Comparison of ENCODE assay signal across 31 cellular contexts in genomic region chr11:43957571-43957970, GRCh38. TPM values are rescaled to one million over a fixed set of nuclear protein-coding genes. Genes with fewer than 3 reads are reported as not detected.
"Had no signal": no experiment of that assay in that cellular context is flagged by ENCODE, and none has a peak within 500 bp of the region (broad histone marks: within the 10 kb centered on the region; RNA-seq: fewer than 3 reads in every experiment).

No MANE protein-coding gene starts in this region.

- H3K27me3 ChIP-seq: neural progenitor cell, testis, thyroid gland, transverse colon, upper lobe of left lung, vagina had no signal

- H3K4me2 ChIP-seq: neural progenitor cell had no signal

- DNase-seq: hypothalamus; immature natural killer cell; kidney; left colon; left ventricle myocardium inferior; mesendoderm; naive B cell; natural killer cell; nephron progenitor cell; occipital lobe; psoas muscle; stimulated activated CD4-positive, alpha-beta T cell treated with anti-CD3 and anti-CD28 coated beads, Interleukin-12 subunit alpha, Interleukin-12 subunit beta, amount 100 ng/mL, for 4 hours; stimulated activated CD4-positive, alpha-beta T cell treated with anti-CD3 and anti-CD28 coated beads, Interleukin-15, amount 100 ng/mL, for 24 hours; stimulated activated CD4-positive, alpha-beta T cell treated with anti-CD3 and anti-CD28 coated beads, Interleukin-2, amount 100 ng/mL, for 24 hours; stimulated activated CD4-positive, alpha-beta T cell treated with anti-CD3 and anti-CD28 coated beads, Interleukin-4, amount 100 ng/mL, for 1 hour; stimulated activated naive B cell treated with anti-CD40 and anti-IgM and Interleukin-4, amounts not matched to agents 10 μg/mL and 1 μg/mL and 100 μg/mL, for 72 hours; stimulated activated naive CD8-positive, alpha-beta T cell treated with anti-CD3 and anti-CD28 coated beads, Interleukin-15, Interleukin-2, amounts not matched to agents 100 U/mL and 50 U/mL, for 24 hours; stomach; testis; thyroid gland; transverse colon; upper lobe of left lung had no signal

- H3K4me3 ChIP-seq: left ventricle myocardium inferior, lung, neural progenitor cell, psoas muscle, skin epidermis, stomach, testis, thyroid gland, transverse colon, upper lobe of left lung, vagina had no signal

- H3K9ac ChIP-seq: neural progenitor cell, parathyroid adenoma had no signal

- H3K27ac ChIP-seq: left ventricle myocardium inferior, neural progenitor cell, neutrophil, parathyroid adenoma, psoas muscle, skin epidermis, stomach, testis, thyroid gland, transverse colon, upper lobe of left lung, vagina had no signal

- H3K79me2 ChIP-seq: parathyroid adenoma had no signal

- H3K9me3 Mint-ChIP-seq: natural killer cell; nephron progenitor cell; stimulated activated naive B cell treated with anti-CD40 and anti-IgM and Interleukin-4, amounts not matched to agents 10 μg/mL and 1 μg/mL and 100 μg/mL, for 72 hours had no signal

- H3K4me3 Mint-ChIP-seq: immature natural killer cell; mesothelial cell of epicardium; naive B cell; natural killer cell; nephron progenitor cell; neural progenitor cell; stimulated activated naive B cell treated with anti-CD40 and anti-IgM and Interleukin-4, amounts not matched to agents 10 μg/mL and 1 μg/mL and 100 μg/mL, for 72 hours had no signal

- H3K9me3 ChIP-seq: left ventricle myocardium inferior, neutrophil, psoas muscle, testis, thyroid gland, transverse colon, vagina had no signal

- H3K4me1 Mint-ChIP-seq: immature natural killer cell; naive B cell; natural killer cell; stimulated activated naive B cell treated with anti-CD40 and anti-IgM and Interleukin-4, amounts not matched to agents 10 μg/mL and 1 μg/mL and 100 μg/mL, for 72 hours had no signal

- H3K36me3 ChIP-seq: left ventricle myocardium inferior, neural progenitor cell, neutrophil, stomach, thyroid gland, transverse colon, upper lobe of left lung, vagina had no signal

- H3K36me3 Mint-ChIP-seq: immature natural killer cell; mesothelial cell of epicardium; naive B cell; natural killer cell; neural progenitor cell; stimulated activated naive B cell treated with anti-CD40 and anti-IgM and Interleukin-4, amounts not matched to agents 10 μg/mL and 1 μg/mL and 100 μg/mL, for 72 hours had no signal

- H3K27ac Mint-ChIP-seq: immature natural killer cell; mesothelial cell of epicardium; naive B cell; natural killer cell; nephron progenitor cell; neural progenitor cell; stimulated activated naive B cell treated with anti-CD40 and anti-IgM and Interleukin-4, amounts not matched to agents 10 μg/mL and 1 μg/mL and 100 μg/mL, for 72 hours had no signal

- H3K4me1 ChIP-seq: parathyroid adenoma, psoas muscle, testis, thyroid gland, vagina had no signal

- ATAC-seq: left colon; natural killer cell; psoas muscle; sciatic nerve; stimulated activated naive B cell treated with anti-CD40 and anti-IgM and Interleukin-4, amounts not matched to agents 10 μg/mL and 1 μg/mL and 100 μg/mL, for 72 hours; stimulated activated naive CD8-positive, alpha-beta T cell treated with anti-CD3 and anti-CD28 coated beads, Interleukin-15, Interleukin-2, amounts not matched to agents 100 U/mL and 50 U/mL, for 24 hours had no signal

- H2AFZ ChIP-seq: neural progenitor cell, parathyroid adenoma had no signal

- FAIRE-seq: islet of Langerhans, kidney had no signal

RNA-seq across cellular contexts. Expression of gene C11orf96, which starts 15.1 kb away (rescaled TPM):
- polyA plus RNA-seq: immature natural killer cell had no signal
